In the genomic region with DNA sequence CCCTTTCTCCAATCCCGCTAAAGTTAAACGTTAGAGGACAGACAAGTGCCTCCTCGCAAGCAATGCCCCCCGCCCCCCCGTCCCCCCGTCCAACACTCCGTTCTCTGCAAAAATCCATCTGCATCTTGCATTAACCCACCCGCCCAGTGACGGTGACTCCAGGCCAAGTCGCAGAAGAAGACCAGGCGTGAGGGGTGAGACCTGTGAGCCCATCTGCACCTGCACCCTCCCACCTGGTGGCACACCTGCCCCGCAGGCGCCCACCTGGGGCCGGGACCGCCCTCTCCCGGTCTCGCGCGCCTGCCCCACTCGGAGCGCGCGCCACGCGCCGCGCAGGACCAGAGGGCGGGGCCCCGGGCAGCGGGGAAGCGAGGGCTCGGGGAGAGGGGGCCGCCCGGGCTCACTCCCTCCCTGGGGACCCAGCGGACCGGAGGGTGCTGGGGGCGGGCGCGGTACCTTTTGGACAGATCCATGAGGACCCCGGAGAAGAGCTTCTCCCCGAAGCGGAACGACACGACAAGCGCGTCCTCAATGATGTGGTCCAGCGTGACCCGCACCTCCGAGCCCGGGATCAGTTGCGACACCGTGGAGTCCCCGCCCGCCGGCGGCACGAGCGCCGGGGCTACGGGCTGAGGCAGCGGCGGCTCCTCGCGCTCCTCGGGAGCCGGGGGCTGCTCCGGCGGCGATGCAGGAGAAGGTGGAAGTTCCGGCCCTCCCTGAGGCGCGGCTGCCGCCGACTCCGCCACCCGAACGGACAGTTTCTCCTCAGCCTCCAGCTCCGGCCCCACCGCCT, we compare ENCODE assay signal across 1 cellular context.
TF ChIP-seq lines count a peak whose summit lies in the region.

No MANE protein-coding gene starts in this region.

TF ChIP-seq in GM23338, 12 proteins besides CTCF, POLR2A, EP300 and RAD21 (continued from another document):
- TF ChIP-seq, protein P1, sequence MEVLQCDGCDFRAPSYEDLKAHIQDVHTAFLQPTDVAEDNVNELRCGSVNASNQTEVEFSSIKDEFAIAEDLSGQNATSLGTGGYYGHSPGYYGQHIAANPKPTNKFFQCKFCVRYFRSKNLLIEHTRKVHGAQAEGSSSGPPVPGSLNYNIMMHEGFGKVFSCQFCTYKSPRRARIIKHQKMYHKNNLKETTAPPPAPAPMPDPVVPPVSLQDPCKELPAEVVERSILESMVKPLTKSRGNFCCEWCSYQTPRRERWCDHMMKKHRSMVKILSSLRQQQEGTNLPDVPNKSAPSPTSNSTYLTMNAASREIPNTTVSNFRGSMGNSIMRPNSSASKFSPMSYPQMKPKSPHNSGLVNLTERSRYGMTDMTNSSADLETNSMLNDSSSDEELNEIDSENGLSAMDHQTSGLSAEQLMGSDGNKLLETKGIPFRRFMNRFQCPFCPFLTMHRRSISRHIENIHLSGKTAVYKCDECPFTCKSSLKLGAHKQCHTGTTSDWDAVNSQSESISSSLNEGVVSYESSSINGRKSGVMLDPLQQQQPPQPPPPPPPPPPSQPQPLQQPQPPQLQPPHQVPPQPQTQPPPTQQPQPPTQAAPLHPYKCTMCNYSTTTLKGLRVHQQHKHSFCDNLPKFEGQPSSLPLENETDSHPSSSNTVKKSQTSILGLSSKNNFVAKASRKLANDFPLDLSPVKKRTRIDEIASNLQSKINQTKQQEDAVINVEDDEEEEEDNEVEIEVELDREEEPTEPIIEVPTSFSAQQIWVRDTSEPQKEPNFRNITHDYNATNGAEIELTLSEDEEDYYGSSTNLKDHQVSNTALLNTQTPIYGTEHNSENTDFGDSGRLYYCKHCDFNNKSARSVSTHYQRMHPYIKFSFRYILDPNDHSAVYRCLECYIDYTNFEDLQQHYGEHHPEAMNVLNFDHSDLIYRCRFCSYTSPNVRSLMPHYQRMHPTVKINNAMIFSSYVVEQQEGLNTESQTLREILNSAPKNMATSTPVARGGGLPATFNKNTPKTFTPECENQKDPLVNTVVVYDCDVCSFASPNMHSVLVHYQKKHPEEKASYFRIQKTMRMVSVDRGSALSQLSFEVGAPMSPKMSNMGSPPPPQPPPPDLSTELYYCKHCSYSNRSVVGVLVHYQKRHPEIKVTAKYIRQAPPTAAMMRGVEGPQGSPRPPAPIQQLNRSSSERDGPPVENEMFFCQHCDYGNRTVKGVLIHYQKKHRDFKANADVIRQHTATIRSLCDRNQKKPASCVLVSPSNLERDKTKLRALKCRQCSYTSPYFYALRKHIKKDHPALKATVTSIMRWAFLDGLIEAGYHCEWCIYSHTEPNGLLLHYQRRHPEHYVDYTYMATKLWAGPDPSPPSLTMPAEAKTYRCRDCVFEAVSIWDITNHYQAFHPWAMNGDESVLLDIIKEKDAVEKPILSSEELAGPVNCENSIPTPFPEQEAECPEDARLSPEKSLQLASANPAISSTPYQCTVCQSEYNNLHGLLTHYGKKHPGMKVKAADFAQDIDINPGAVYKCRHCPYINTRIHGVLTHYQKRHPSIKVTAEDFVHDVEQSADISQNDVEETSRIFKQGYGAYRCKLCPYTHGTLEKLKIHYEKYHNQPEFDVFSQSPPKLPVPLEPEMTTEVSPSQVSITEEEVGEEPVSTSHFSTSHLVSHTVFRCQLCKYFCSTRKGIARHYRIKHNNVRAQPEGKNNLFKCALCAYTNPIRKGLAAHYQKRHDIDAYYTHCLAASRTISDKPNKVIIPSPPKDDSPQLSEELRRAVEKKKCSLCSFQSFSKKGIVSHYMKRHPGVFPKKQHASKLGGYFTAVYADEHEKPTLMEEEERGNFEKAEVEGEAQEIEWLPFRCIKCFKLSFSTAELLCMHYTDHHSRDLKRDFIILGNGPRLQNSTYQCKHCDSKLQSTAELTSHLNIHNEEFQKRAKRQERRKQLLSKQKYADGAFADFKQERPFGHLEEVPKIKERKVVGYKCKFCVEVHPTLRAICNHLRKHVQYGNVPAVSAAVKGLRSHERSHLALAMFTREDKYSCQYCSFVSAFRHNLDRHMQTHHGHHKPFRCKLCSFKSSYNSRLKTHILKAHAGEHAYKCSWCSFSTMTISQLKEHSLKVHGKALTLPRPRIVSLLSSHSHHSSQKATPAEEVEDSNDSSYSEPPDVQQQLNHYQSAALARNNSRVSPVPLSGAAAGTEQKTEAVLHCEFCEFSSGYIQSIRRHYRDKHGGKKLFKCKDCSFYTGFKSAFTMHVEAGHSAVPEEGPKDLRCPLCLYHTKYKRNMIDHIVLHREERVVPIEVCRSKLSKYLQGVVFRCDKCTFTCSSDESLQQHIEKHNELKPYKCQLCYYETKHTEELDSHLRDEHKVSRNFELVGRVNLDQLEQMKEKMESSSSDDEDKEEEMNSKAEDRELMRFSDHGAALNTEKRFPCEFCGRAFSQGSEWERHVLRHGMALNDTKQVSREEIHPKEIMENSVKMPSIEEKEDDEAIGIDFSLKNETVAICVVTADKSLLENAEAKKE (CRISPR knock-in tag; IDR thresholded peaks at IDR 0.05), result no peak
- TF ChIP-seq ZNF114 (CRISPR knock-in tag; IDR thresholded peaks at IDR 0.05) (no peak), EZH2phosphoT487 (IDR thresholded peaks at IDR 0.05; ENCODE audit: unreplicated experiment) (no peak), JUNB (IDR thresholded peaks at IDR 0.05; ENCODE audit: unreplicated experiment) (no peak), STAT1 (IDR thresholded peaks at IDR 0.05; ENCODE audit: unreplicated experiment) (no peak), ZNF331 (CRISPR knock-in tag; IDR thresholded peaks at IDR 0.05; ENCODE audit: low read depth) (no peak), EZH2 (IDR thresholded peaks at IDR 0.05; ENCODE audit: low read depth, unreplicated experiment) (no peak), POLR2AphosphoS5 (IDR thresholded peaks at IDR 0.05; ENCODE audit: low read depth) (no peak), CREB1 (CRISPR knock-in tag; IDR thresholded peaks at IDR 0.05; ENCODE audit: low read depth) (no peak)
- TF ChIP-seq, protein P2, sequence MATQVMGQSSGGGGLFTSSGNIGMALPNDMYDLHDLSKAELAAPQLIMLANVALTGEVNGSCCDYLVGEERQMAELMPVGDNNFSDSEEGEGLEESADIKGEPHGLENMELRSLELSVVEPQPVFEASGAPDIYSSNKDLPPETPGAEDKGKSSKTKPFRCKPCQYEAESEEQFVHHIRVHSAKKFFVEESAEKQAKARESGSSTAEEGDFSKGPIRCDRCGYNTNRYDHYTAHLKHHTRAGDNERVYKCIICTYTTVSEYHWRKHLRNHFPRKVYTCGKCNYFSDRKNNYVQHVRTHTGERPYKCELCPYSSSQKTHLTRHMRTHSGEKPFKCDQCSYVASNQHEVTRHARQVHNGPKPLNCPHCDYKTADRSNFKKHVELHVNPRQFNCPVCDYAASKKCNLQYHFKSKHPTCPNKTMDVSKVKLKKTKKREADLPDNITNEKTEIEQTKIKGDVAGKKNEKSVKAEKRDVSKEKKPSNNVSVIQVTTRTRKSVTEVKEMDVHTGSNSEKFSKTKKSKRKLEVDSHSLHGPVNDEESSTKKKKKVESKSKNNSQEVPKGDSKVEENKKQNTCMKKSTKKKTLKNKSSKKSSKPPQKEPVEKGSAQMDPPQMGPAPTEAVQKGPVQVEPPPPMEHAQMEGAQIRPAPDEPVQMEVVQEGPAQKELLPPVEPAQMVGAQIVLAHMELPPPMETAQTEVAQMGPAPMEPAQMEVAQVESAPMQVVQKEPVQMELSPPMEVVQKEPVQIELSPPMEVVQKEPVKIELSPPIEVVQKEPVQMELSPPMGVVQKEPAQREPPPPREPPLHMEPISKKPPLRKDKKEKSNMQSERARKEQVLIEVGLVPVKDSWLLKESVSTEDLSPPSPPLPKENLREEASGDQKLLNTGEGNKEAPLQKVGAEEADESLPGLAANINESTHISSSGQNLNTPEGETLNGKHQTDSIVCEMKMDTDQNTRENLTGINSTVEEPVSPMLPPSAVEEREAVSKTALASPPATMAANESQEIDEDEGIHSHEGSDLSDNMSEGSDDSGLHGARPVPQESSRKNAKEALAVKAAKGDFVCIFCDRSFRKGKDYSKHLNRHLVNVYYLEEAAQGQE (IDR thresholded peaks at IDR 0.05; ENCODE audit: unreplicated experiment), result no peak
- TF ChIP-seq, protein P3, sequence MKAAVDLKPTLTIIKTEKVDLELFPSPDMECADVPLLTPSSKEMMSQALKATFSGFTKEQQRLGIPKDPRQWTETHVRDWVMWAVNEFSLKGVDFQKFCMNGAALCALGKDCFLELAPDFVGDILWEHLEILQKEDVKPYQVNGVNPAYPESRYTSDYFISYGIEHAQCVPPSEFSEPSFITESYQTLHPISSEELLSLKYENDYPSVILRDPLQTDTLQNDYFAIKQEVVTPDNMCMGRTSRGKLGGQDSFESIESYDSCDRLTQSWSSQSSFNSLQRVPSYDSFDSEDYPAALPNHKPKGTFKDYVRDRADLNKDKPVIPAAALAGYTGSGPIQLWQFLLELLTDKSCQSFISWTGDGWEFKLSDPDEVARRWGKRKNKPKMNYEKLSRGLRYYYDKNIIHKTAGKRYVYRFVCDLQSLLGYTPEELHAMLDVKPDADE (IDR thresholded peaks at IDR 0.05), result no peak
